In the genomic region with DNA sequence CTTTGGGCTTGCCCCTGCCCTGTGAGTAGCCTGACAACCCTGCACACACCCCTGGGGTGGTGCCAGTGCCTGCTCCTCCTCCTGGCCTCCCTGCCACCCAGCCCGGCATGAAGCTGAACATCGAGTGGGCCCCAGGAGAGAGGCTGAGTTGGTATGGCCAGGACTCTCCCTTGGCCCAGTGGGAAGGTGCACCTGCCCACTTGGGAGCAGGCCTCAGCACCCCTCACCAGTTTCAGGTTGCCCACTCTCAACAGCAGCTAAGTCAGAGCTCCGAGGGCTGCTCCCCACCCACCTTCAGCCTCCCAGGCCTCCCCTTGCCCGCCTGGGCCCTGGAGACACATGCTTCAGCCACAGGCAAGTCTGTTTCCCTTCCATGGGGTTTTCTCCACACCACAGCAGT, we compare ENCODE assay signal across 23 cellular contexts.
DNase-seq lines count a peak whose midpoint lies in the region; ATAC-seq and TF ChIP-seq lines count a peak whose summit lies in the region.
"Had no signal": no experiment of that assay in that cellular context is flagged by ENCODE, and none has a peak within 500 bp of the region (broad histone marks: within the 10 kb centered on the region; RNA-seq: fewer than 3 reads in every experiment).

No MANE protein-coding gene starts in this region.

- no peaks in the 10 kb centered on the region for H3K27me3 ChIP-seq in esophagus muscularis mucosa
- H3K27me3 ChIP-seq in tibial artery, result no peaks in the 10 kb centered on the region
- H3K27me3 ChIP-seq in right lobe of liver, result no peaks in the 10 kb centered on the region
- H3K27me3 ChIP-seq: left lung had no signal

- CTCF ChIA-PET in activated CD4-positive, alpha-beta memory T cell treated with anti-CD3 and anti-CD28 coated beads, Interleukin-2, amount 10 ng/mL, durations not matched to agents 7 days and 5 days (lab: Charles Lee), result no interaction called here

- DNase-seq in NCI-H510A (lab: John Stamatoyannopoulos, UW) (peak; percentile 33), esophagus muscularis mucosa (ENCODE audit: extremely low spot score) (no peak), posterior vena cava (ENCODE audit: low spot score) (peak; percentile 76), tibial artery (no peak), right lobe of liver (no peak), DMS79 treated with DMSO at 0.1 percent for 48 hours (lab: John Stamatoyannopoulos, UW) (no peak)
- no peak for DNase-seq in stimulated activated naive CD8-positive, alpha-beta T cell treated with anti-CD3 and anti-CD28 coated beads, Interleukin-15, amount 100 ng/mL, for 72 hours
- no peak for DNase-seq in activated CD4-positive, alpha-beta memory T cell treated with anti-CD3 and anti-CD28 coated beads, Interleukin-2, amount 10 ng/mL, durations not matched to agents 7 days and 5 days
- DNase-seq: activated naive CD4-positive, alpha-beta T cell treated with anti-CD3 and anti-CD28 coated beads for 36 hours; activated T-cell treated with anti-CD3 and anti-CD28 coated beads, Interleukin-2, amount 50 U/mL, for 24 hours; amygdala; dermis blood vessel endothelial cell; DMS 273 treated with DMSO at 0.1 percent for 48 hours; HCEC 1CT; Karpas-422; left lung; NCI-H187; SHP77 treated with DMSO at 0.1 percent for 48 hours; SW 1271 had no signal

- no peaks in the 10 kb centered on the region for H3K27me3 Mint-ChIP-seq in stimulated activated naive CD8-positive, alpha-beta T cell treated with anti-CD3 and anti-CD28 coated beads, Interleukin-15, amount 100 ng/mL, for 72 hours
- H3K27me3 Mint-ChIP-seq in activated CD4-positive, alpha-beta memory T cell treated with anti-CD3 and anti-CD28 coated beads, Interleukin-2, amount 10 ng/mL, durations not matched to agents 7 days and 5 days, result peaks cover 2% of the 10 kb centered on the region
- H3K27me3 Mint-ChIP-seq: activated T-cell treated with anti-CD3 and anti-CD28 coated beads, Interleukin-2, amount 50 U/mL, for 24 hours had no signal

- peak overlapping the region; percentile 87 to 99 (median 91) for H3K27ac ChIP-seq in esophagus muscularis mucosa (replicated peaks in 1 of 4)
- H3K27ac ChIP-seq in tibial artery, result peak overlapping the region; percentile 84 to 87
- no peak overlapping the region for H3K27ac ChIP-seq in right lobe of liver
- H3K27ac ChIP-seq: left lung had no signal

- 100% methylated on average over 1 of the region's 4 CpGs for WGBS in esophagus muscularis mucosa
- WGBS in right lobe of liver (ENCODE audit: insufficient coverage, low coverage, low lambda C conversion rate, missing lambda C conversion rate), result 83% methylated on average over 1 of the region's 4 CpGs

- H3K9me3 Mint-ChIP-seq in stimulated activated naive CD8-positive, alpha-beta T cell treated with anti-CD3 and anti-CD28 coated beads, Interleukin-15, amount 100 ng/mL, for 72 hours, result no peaks in the 10 kb centered on the region
- no peaks in the 10 kb centered on the region for H3K9me3 Mint-ChIP-seq in activated CD4-positive, alpha-beta memory T cell treated with anti-CD3 and anti-CD28 coated beads, Interleukin-2, amount 10 ng/mL, durations not matched to agents 7 days and 5 days
- H3K9me3 Mint-ChIP-seq: activated naive CD4-positive, alpha-beta T cell treated with anti-CD3 and anti-CD28 coated beads for 36 hours; activated T-cell treated with anti-CD3 and anti-CD28 coated beads, Interleukin-2, amount 50 U/mL, for 24 hours; immature natural killer cell; mesothelial cell of epicardium; neural crest cell had no signal

- no peaks in the 10 kb centered on the region for H3K36me3 ChIP-seq in esophagus muscularis mucosa
- no peaks in the 10 kb centered on the region for H3K36me3 ChIP-seq in tibial artery
- H3K36me3 ChIP-seq in right lobe of liver, result no peaks in the 10 kb centered on the region
- H3K36me3 ChIP-seq: left lung had no signal

- H3K27ac Mint-ChIP-seq in stimulated activated naive CD8-positive, alpha-beta T cell treated with anti-CD3 and anti-CD28 coated beads, Interleukin-15, amount 100 ng/mL, for 72 hours, result no peak overlapping the region
- H3K27ac Mint-ChIP-seq in activated CD4-positive, alpha-beta memory T cell treated with anti-CD3 and anti-CD28 coated beads, Interleukin-2, amount 10 ng/mL, durations not matched to agents 7 days and 5 days, result no peak overlapping the region
- H3K27ac Mint-ChIP-seq: activated naive CD4-positive, alpha-beta T cell treated with anti-CD3 and anti-CD28 coated beads for 36 hours; activated T-cell treated with anti-CD3 and anti-CD28 coated beads, Interleukin-2, amount 50 U/mL, for 24 hours; immature natural killer cell; mesothelial cell of epicardium had no signal

- TF ChIP-seq CTCF in esophagus muscularis mucosa (IDR thresholded peaks at IDR 0.05) (no peak), tibial artery (IDR thresholded peaks at IDR 0.05) (no peak), right lobe of liver (IDR thresholded peaks at IDR 0.05) (no peak)

- H3K4me1 ChIP-seq in esophagus muscularis mucosa, result peaks cover 25 to 95% (median 86%) of the 10 kb centered on the region in 4 donors
- peaks cover 0 to 86% (median 56%) of the 10 kb centered on the region in 4 donors for H3K4me1 ChIP-seq in tibial artery
- H3K4me1 ChIP-seq in right lobe of liver, result no peaks in the 10 kb centered on the region
- H3K4me1 ChIP-seq: left lung had no signal

- H3K4me1 Mint-ChIP-seq in stimulated activated naive CD8-positive, alpha-beta T cell treated with anti-CD3 and anti-CD28 coated beads, Interleukin-15, amount 100 ng/mL, for 72 hours, result no peaks in the 10 kb centered on the region
- no peaks in the 10 kb centered on the region for H3K4me1 Mint-ChIP-seq in activated CD4-positive, alpha-beta memory T cell treated with anti-CD3 and anti-CD28 coated beads, Interleukin-2, amount 10 ng/mL, durations not matched to agents 7 days and 5 days
- H3K4me1 Mint-ChIP-seq: immature natural killer cell had no signal

- POLR2A ChIA-PET in activated CD4-positive, alpha-beta memory T cell treated with anti-CD3 and anti-CD28 coated beads, Interleukin-2, amount 10 ng/mL, durations not matched to agents 7 days and 5 days (lab: Charles Lee), result no interaction called here

- H3K9me3 ChIP-seq in esophagus muscularis mucosa (no peaks in the 10 kb centered on the region), tibial artery (no peaks in the 10 kb centered on the region), right lobe of liver (no peaks in the 10 kb centered on the region)
- H3K9me3 ChIP-seq: left lung had no signal

- no peak for TF ChIP-seq EP300 in esophagus muscularis mucosa (IDR thresholded peaks at IDR 0.05)

- TF ChIP-seq POLR2A in esophagus muscularis mucosa (IDR thresholded peaks at IDR 0.05; ENCODE audit: low read depth), result no peak
- TF ChIP-seq POLR2A in right lobe of liver (IDR thresholded peaks at IDR 0.05), result no peak

- H3K4me3 ChIP-seq in esophagus muscularis mucosa, result no peak overlapping the region
- H3K4me3 ChIP-seq in tibial artery, result no peak overlapping the region
- no peak overlapping the region for H3K4me3 ChIP-seq in right lobe of liver
- H3K4me3 ChIP-seq: left lung had no signal

- no peaks in the 10 kb centered on the region for H3K36me3 Mint-ChIP-seq in activated CD4-positive, alpha-beta memory T cell treated with anti-CD3 and anti-CD28 coated beads, Interleukin-2, amount 10 ng/mL, durations not matched to agents 7 days and 5 days (ENCODE audit: low read depth)
- H3K36me3 Mint-ChIP-seq: immature natural killer cell had no signal

- H3K4me3 Mint-ChIP-seq in stimulated activated naive CD8-positive, alpha-beta T cell treated with anti-CD3 and anti-CD28 coated beads, Interleukin-15, amount 100 ng/mL, for 72 hours, result no peak overlapping the region
- H3K4me3 Mint-ChIP-seq in activated CD4-positive, alpha-beta memory T cell treated with anti-CD3 and anti-CD28 coated beads, Interleukin-2, amount 10 ng/mL, durations not matched to agents 7 days and 5 days, result no peak overlapping the region
- H3K4me3 Mint-ChIP-seq: activated naive CD4-positive, alpha-beta T cell treated with anti-CD3 and anti-CD28 coated beads for 36 hours; activated T-cell treated with anti-CD3 and anti-CD28 coated beads, Interleukin-2, amount 50 U/mL, for 24 hours; immature natural killer cell; mesothelial cell of epicardium had no signal

- no peak for ATAC-seq in stimulated activated naive CD8-positive, alpha-beta T cell treated with anti-CD3 and anti-CD28 coated beads, Interleukin-15, amount 100 ng/mL, for 72 hours
- no peak for ATAC-seq in right lobe of liver
- ATAC-seq: activated CD4-positive, CD25-positive, alpha-beta regulatory T cell treated with anti-CD3 and anti-CD28 coated beads, Interleukin-2, amount 50 U/mL, for 24 hours; left lung had no signal

- intact Hi-C loops in esophagus muscularis mucosa (cut with DNase I), result no loop called here
- intact Hi-C loops in posterior vena cava (cut with DNase I), result no loop called here
- intact Hi-C loops in tibial artery (cut with DNase I; ENCODE audit: low total_unique reads), result no loop called here
- intact Hi-C loops in right lobe of liver (cut with DNase I), result no loop called here

Comparison
In these comparisons a context has a peak if more than half of its experiments do, and no peak if none do; other contexts are left out.
1. DNase-seq: peak in NCI-H510A (single experiment) and posterior vena cava (single experiment); none in esophagus muscularis mucosa (single experiment), tibial artery (0 of 2), stimulated activated naive CD8-positive, alpha-beta T cell treated with anti-CD3 and anti-CD28 coated beads, Interleukin-15, amount 100 ng/mL, for 72 hours (0 of 2), right lobe of liver (0 of 3), activated CD4-positive, alpha-beta memory T cell treated with anti-CD3 and anti-CD28 coated beads, Interleukin-2, amount 10 ng/mL, durations not matched to agents 7 days and 5 days (single experiment) and DMS79 treated with DMSO at 0.1 percent for 48 hours (single experiment).
2. H3K27ac ChIP-seq: peak in esophagus muscularis mucosa (4 of 4) and tibial artery (2 of 2); none in right lobe of liver (0 of 3).